Comparison of ENCODE assay signal across 18 cellular contexts in genomic region chr10:30748152-30748845, GRCh38.
DNase-seq lines count a peak whose midpoint lies in the region; ATAC-seq, FAIRE-seq and TF ChIP-seq lines count a peak whose summit lies in the region.
"Had no signal": no experiment of that assay in that cellular context is flagged by ENCODE, and none has a peak within 500 bp of the region (broad histone marks: within the 10 kb centered on the region; RNA-seq: fewer than 3 reads in every experiment).

No MANE protein-coding gene starts in this region.

- H3K27ac Mint-ChIP-seq in activated CD4-positive, alpha-beta T cell treated with anti-CD3 and anti-CD28 coated beads, Interleukin-2, amount 10 ng/mL, durations not matched to agents 7 days and 5 days = peak overlapping the region; percentile 50
- peak overlapping the region in 6 of 8 donors; percentile 8 to 84 (median 66) for H3K27ac Mint-ChIP-seq in CD8-positive, alpha-beta memory T cell
- peak overlapping the region; percentile 47 for H3K27ac Mint-ChIP-seq in astrocyte (ENCODE audit: unreplicated experiment)
- H3K27ac Mint-ChIP-seq: IgD-negative memory B cell had no signal

- H3K4ac ChIP-seq in neuronal stem cell (ENCODE audit: low read length) = no peak overlapping the region

- no peak overlapping the region for H3K4me3 Mint-ChIP-seq in activated CD4-positive, alpha-beta T cell treated with anti-CD3 and anti-CD28 coated beads, Interleukin-2, amount 10 ng/mL, durations not matched to agents 7 days and 5 days
- peak overlapping the region in 1 of 7 donors; percentile 32 for H3K4me3 Mint-ChIP-seq in CD8-positive, alpha-beta memory T cell
- no peak overlapping the region for H3K4me3 Mint-ChIP-seq in astrocyte (ENCODE audit: unreplicated experiment)
- H3K4me3 Mint-ChIP-seq: IgD-negative memory B cell had no signal

- H2BK5ac ChIP-seq in neuronal stem cell (ENCODE audit: low read length) = no peak overlapping the region

- H3K23ac ChIP-seq in neuronal stem cell (ENCODE audit: low read depth, low read length, poor library complexity) = no peak overlapping the region

- H3K79me2 ChIP-seq in astrocyte (ENCODE audit: insufficient read depth, low read length) (no peaks in the 10 kb centered on the region), PC-3 (ENCODE audit: low read length) (no peaks in the 10 kb centered on the region)

- no peaks in the 10 kb centered on the region for H3K36me3 ChIP-seq in CD8-positive, alpha-beta memory T cell (ENCODE audit: insufficient read depth, low read length)
- H3K36me3 ChIP-seq in astrocyte (ENCODE audit: insufficient read depth, low read length) (no peaks in the 10 kb centered on the region), neuronal stem cell (replicated peaks in 1 of 2; ENCODE audit: control insufficient read depth in 2 of 2, insufficient read depth in 2 of 2, low read length in 2 of 2) (no peaks in the 10 kb centered on the region), PC-3 (ENCODE audit: low read depth, low read length) (no peaks in the 10 kb centered on the region)
- H3K36me3 ChIP-seq: HAP-1, Peyer's patch had no signal

- no peak overlapping the region for H2BK12ac ChIP-seq in neuronal stem cell (ENCODE audit: low read length)

- H3K9me3 ChIP-seq in CD8-positive, alpha-beta memory T cell (ENCODE audit: low read length) = no peaks in the 10 kb centered on the region
- H3K9me3 ChIP-seq in astrocyte (ENCODE audit: insufficient read depth, low read depth, low read length) = no peaks in the 10 kb centered on the region
- peaks cover 0 to 3% of the 10 kb centered on the region in 2 donors for H3K9me3 ChIP-seq in neuronal stem cell (replicated peaks in 1 of 2; ENCODE audit: control insufficient read depth in 2 of 2, insufficient read depth in 1 of 2, low read depth in 1 of 2, low read length in 2 of 2)
- H3K9me3 ChIP-seq in PC-3 (ENCODE audit: low read length) = no peaks in the 10 kb centered on the region
- H3K9me3 ChIP-seq: HAP-1, Peyer's patch had no signal

- no CpG with 5 or more reads among the region's 6 CpGs for WGBS in neuronal stem cell (ENCODE audit: extremely low coverage in 2 of 2, insufficient read length in 2 of 2, insufficient replicate concordance in 1 of 2), 2 donors

- POLR2A ChIA-PET in activated CD4-positive, alpha-beta T cell treated with anti-CD3 and anti-CD28 coated beads, Interleukin-2, amount 10 ng/mL, durations not matched to agents 7 days and 5 days (lab: Charles Lee) = no interaction called here
- POLR2A ChIA-PET in CD8-positive, alpha-beta memory T cell (lab: Charles Lee) = no interaction called here
- POLR2A ChIA-PET in PC-3 (lab: Charles Lee; ENCODE audit: unreplicated experiment) = interaction anchor here (0.5 kb wide), 1 partner anchor 570 kb away, joined by 3 read pairs; no protein-coding TSS in a partner anchor

- H3K4me2 ChIP-seq in astrocyte (ENCODE audit: low read length) (peak overlapping the region; percentile 37), neuronal stem cell (ENCODE audit: insufficient read depth, low read length, poor library complexity, severe bottlenecking) (no peak overlapping the region), PC-3 (ENCODE audit: low read length) (no peak overlapping the region)

- H2BK15ac ChIP-seq in neuronal stem cell (ENCODE audit: low read length) = no peak overlapping the region

- H3K4me3 ChIP-seq in CD8-positive, alpha-beta memory T cell (ENCODE audit: low read length) = no peak overlapping the region
- no peak overlapping the region for H3K4me3 ChIP-seq in astrocyte (ENCODE audit: insufficient read depth, low read depth, low read length)
- H3K4me3 ChIP-seq in neuronal stem cell (ENCODE audit: low read length in 2 of 2) = no peak overlapping the region
- H3K4me3 ChIP-seq in PC-3 (ENCODE audit: low read length) = no peak overlapping the region
- H3K4me3 ChIP-seq: GM12878, HAP-1, Peyer's patch had no signal

- H3K14ac ChIP-seq in neuronal stem cell (ENCODE audit: low read length) = no peak overlapping the region

- no TSS peak for BruUV-seq in PC-3 (replicated peaks; lab: Mats Ljungman, UMichigan)

- H3K27ac ChIP-seq in CD8-positive, alpha-beta memory T cell (ENCODE audit: low read depth, low read length) = no peak overlapping the region
- no peak overlapping the region for H3K27ac ChIP-seq in astrocyte (ENCODE audit: low read depth, low read length)
- H3K27ac ChIP-seq in neuronal stem cell (replicated peaks; ENCODE audit: low read length) = no peak overlapping the region
- no peak overlapping the region for H3K27ac ChIP-seq in PC-3 (ENCODE audit: low read length)
- H3K27ac ChIP-seq: Peyer's patch had no signal

- H2BK120ac ChIP-seq in neuronal stem cell (ENCODE audit: low read depth, low read length) = no peak overlapping the region

- no peaks in the 10 kb centered on the region for H3K36me3 Mint-ChIP-seq in activated CD4-positive, alpha-beta T cell treated with anti-CD3 and anti-CD28 coated beads, Interleukin-2, amount 10 ng/mL, durations not matched to agents 7 days and 5 days (ENCODE audit: low read depth)
- no peaks in the 10 kb centered on the region for H3K36me3 Mint-ChIP-seq in CD8-positive, alpha-beta memory T cell
- no peaks in the 10 kb centered on the region for H3K36me3 Mint-ChIP-seq in astrocyte (ENCODE audit: low read depth, unreplicated experiment)
- H3K36me3 Mint-ChIP-seq: IgD-negative memory B cell had no signal

- H3K27me3 ChIP-seq in CD8-positive, alpha-beta memory T cell (ENCODE audit: insufficient read depth, low read length, poor library complexity, severe bottlenecking) = no peaks in the 10 kb centered on the region
- H3K27me3 ChIP-seq in astrocyte (ENCODE audit: insufficient read depth, low read length) (no peaks in the 10 kb centered on the region), neuronal stem cell (ENCODE audit: control insufficient read depth in 3 of 3, insufficient read depth in 3 of 3, low read depth in 1 of 3, low read length in 3 of 3) (no peaks in the 10 kb centered on the region), PC-3 (ENCODE audit: low read length) (no peaks in the 10 kb centered on the region)
- H3K27me3 ChIP-seq: Peyer's patch had no signal

- H4K20me1 ChIP-seq in astrocyte (ENCODE audit: insufficient read depth, low read length) = no peaks in the 10 kb centered on the region
- H4K20me1 ChIP-seq in PC-3 (ENCODE audit: low read length) = no peaks in the 10 kb centered on the region

- DNase-seq in activated CD4-positive, alpha-beta T cell treated with anti-CD3 and anti-CD28 coated beads, Interleukin-2, amount 10 ng/mL, durations not matched to agents 7 days and 5 days = no peak
- DNase-seq in activated CD4-positive, alpha-beta T cell treated with anti-CD3 and anti-CD28 coated beads, Interleukin-2, amount 50 U/mL, for 1 hour = no peak
- DNase-seq in CD8-positive, alpha-beta memory T cell = no peak
- DNase-seq in astrocyte (ENCODE audit: low read depth) (no peak), neuronal stem cell (ENCODE audit: low spot score) (no peak), omental fat pad (ENCODE audit: low spot score) (no peak), PC-3 (no peak)
- DNase-seq: Calu3, DMS79, MV-4-11, NCI-H1436, NCI-H2081, NCI-H510A treated with DMSO at 0.1 percent for 48 hours, Peyer's patch had no signal

- H3K9me2 ChIP-seq in PC-3 (replicated peaks; ENCODE audit: low read length) = no peaks in the 10 kb centered on the region

- H3K9ac ChIP-seq in astrocyte (ENCODE audit: low read length) (no peak overlapping the region), neuronal stem cell (ENCODE audit: low read depth, low read length, poor library complexity) (no peak overlapping the region), PC-3 (ENCODE audit: low read length) (no peak overlapping the region)

- TF ChIP-seq CTCF in astrocyte (IDR thresholded peaks at IDR 0.05; ENCODE audit: insufficient read depth, low read depth, low read length) (no peak), omental fat pad (IDR thresholded peaks at IDR 0.05) (no peak), PC-3 (conservative IDR thresholded peaks at IDR 0.05; ENCODE audit: low read depth, low read length) (no peak)

- peaks cover 14% of the 10 kb centered on the region for H3K4me1 ChIP-seq in CD8-positive, alpha-beta memory T cell (ENCODE audit: insufficient read depth, low read length)
- peaks cover 6% of the 10 kb centered on the region for H3K4me1 ChIP-seq in astrocyte (ENCODE audit: insufficient read depth, low read length)
- no peaks in the 10 kb centered on the region for H3K4me1 ChIP-seq in neuronal stem cell (ENCODE audit: control insufficient read depth in 2 of 2, insufficient read depth in 1 of 2, low read depth in 1 of 2, low read length in 2 of 2)
- H3K4me1 ChIP-seq in PC-3 (ENCODE audit: insufficient read depth, low read length) = no peaks in the 10 kb centered on the region
- H3K4me1 ChIP-seq: HAP-1, Peyer's patch had no signal

- no peak overlapping the region for H2AK5ac ChIP-seq in neuronal stem cell (ENCODE audit: low read depth, low read length)

- no peak overlapping the region for H4K91ac ChIP-seq in neuronal stem cell (ENCODE audit: low read depth, low read length, poor library complexity)

- FAIRE-seq in astrocyte (lab: Jason Lieb, UNC) = no peak
- FAIRE-seq: GM12878 had no signal

- ATAC-seq in GM21737 (IDR thresholded peaks at IDR 0.05; ENCODE audit: unreplicated experiment) (no peak), omental fat pad (ENCODE audit: low FRiP score) (no peak), PC-3 (no peak)

- H3F3A ChIP-seq in PC-3 (ENCODE audit: low read length, unreplicated experiment) = no peaks in the 10 kb centered on the region

- no peaks in the 10 kb centered on the region for H3K27me3 Mint-ChIP-seq in activated CD4-positive, alpha-beta T cell treated with anti-CD3 and anti-CD28 coated beads, Interleukin-2, amount 10 ng/mL, durations not matched to agents 7 days and 5 days
- H3K27me3 Mint-ChIP-seq in CD8-positive, alpha-beta memory T cell = peaks cover 0 to 5% of the 10 kb centered on the region in 2 donors
- peaks cover 12% of the 10 kb centered on the region for H3K27me3 Mint-ChIP-seq in astrocyte (ENCODE audit: low read depth, unreplicated experiment)

- H3K4me1 Mint-ChIP-seq in activated CD4-positive, alpha-beta T cell treated with anti-CD3 and anti-CD28 coated beads, Interleukin-2, amount 10 ng/mL, durations not matched to agents 7 days and 5 days = peaks cover 33% of the 10 kb centered on the region
- H3K4me1 Mint-ChIP-seq in CD8-positive, alpha-beta memory T cell = peaks cover 48 to 61% (median 53%) of the 10 kb centered on the region in 3 donors
- H3K4me1 Mint-ChIP-seq in astrocyte (ENCODE audit: low read depth, unreplicated experiment) = peaks cover 11% of the 10 kb centered on the region

- intact Hi-C loops in PC-3 (cut with micrococcal nuclease) = no loop called here

- H3K9me3 Mint-ChIP-seq in activated CD4-positive, alpha-beta T cell treated with anti-CD3 and anti-CD28 coated beads, Interleukin-2, amount 10 ng/mL, durations not matched to agents 7 days and 5 days = no peaks in the 10 kb centered on the region
- H3K9me3 Mint-ChIP-seq in CD8-positive, alpha-beta memory T cell = no peaks in the 10 kb centered on the region
- no peaks in the 10 kb centered on the region for H3K9me3 Mint-ChIP-seq in astrocyte (ENCODE audit: unreplicated experiment)
- H3K9me3 Mint-ChIP-seq: IgD-negative memory B cell had no signal

- CTCF ChIA-PET in activated CD4-positive, alpha-beta T cell treated with anti-CD3 and anti-CD28 coated beads, Interleukin-2, amount 10 ng/mL, durations not matched to agents 7 days and 5 days (lab: Charles Lee) = interaction anchor here (1.0 to 2.6 kb wide), 7 partner anchors 8 to 377 kb away, joined by 3 to 7 read pairs (median 4); no protein-coding TSS in a partner anchor
- CTCF ChIA-PET in CD8-positive, alpha-beta memory T cell (lab: Charles Lee) = interaction anchor here (1.1 to 6.9 kb wide), 3 partner anchors 36 to 1052 kb away, joined by 3 to 42 read pairs (median 5); no protein-coding TSS in a partner anchor
- CTCF ChIA-PET in PC-3 (lab: Charles Lee) = no interaction called here

- no peaks in the 10 kb centered on the region for H3K79me1 ChIP-seq in neuronal stem cell (ENCODE audit: low read depth, low read length)

- H2AFZ ChIP-seq in astrocyte (ENCODE audit: low read depth, low read length) (no peak overlapping the region), neuronal stem cell (ENCODE audit: low read length) (peak overlapping the region; percentile 19), PC-3 (ENCODE audit: low read length) (no peak overlapping the region)

- no peak overlapping the region for H3K18ac ChIP-seq in neuronal stem cell (ENCODE audit: low read length)

- no peak overlapping the region for H4K8ac ChIP-seq in neuronal stem cell (ENCODE audit: low read depth, low read length)
